In the genomic region with DNA sequence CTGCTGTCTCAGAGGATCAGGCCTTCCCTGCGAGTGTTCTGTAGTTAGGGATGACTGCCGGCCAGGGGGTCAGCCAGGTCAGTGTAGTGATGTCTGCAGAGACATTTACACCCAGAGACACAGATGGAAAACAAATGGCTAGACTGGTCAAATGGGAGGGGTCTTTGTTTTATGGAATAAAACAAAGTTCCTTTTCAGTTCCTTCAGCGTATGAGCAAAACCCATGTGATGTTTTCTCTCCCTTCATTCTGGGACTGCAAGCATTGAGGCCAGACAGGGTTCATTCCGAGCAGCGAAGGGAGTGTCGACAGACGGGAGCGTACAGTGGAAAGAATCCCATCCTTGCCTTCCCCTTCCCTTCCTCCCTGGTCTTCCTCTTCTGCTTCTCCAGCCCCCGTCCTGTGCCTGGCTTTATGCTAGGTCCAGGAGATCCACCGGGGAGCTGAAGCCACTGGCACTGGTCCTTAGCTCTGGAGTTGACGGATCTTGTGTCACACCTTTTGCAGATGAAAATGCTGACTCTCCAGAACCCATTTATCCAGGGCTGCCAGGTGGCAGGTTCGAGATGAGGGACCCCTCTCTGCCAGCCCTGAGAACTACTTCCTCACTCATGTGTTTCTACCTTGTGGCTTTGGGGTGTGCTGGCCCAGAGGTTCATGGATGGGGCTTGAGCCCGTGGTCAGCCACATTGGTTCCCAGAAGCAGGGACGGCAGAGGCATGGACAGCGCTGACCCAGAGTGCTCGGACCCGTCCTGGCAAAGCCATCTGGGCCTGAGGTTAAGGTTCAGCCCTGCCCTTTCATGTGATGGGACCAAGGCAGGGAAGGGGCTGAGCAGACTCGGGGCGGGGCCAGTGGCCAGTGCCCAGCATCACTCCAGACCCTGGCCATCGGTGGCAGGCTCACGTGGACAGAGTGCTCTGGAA, we compare ENCODE assay signal across 13 cellular contexts. TPM values are rescaled to one million over a fixed set of nuclear protein-coding genes. Genes with fewer than 3 reads are reported as not detected.
DNase-seq lines count a peak whose midpoint lies in the region; ATAC-seq, FAIRE-seq and TF ChIP-seq lines count a peak whose summit lies in the region.
"Had no signal": no experiment of that assay in that cellular context is flagged by ENCODE, and none has a peak within 500 bp of the region (broad histone marks: within the 10 kb centered on the region; RNA-seq: fewer than 3 reads in every experiment).

No MANE protein-coding gene starts in this region.

- no peaks in the 10 kb centered on the region for H3K36me3 ChIP-seq in effector memory CD4-positive, alpha-beta T cell (ENCODE audit: control insufficient read depth, insufficient read depth, low read length)
- peaks cover 32% of the 10 kb centered on the region for H3K36me3 ChIP-seq in GM23248 (ENCODE audit: low read depth)

- H3K9ac ChIP-seq in GM23248: no peak overlapping the region

- intact Hi-C loops in Right ventricle myocardium inferior (cut with DNase I) (no loop called here), cardiac septum (cut with DNase I) (no loop called here)

- H3K79me2 ChIP-seq in GM23248 (ENCODE audit: insufficient read depth): no peaks in the 10 kb centered on the region

- H4K20me1 ChIP-seq in GM23248 (ENCODE audit: insufficient read depth): no peaks in the 10 kb centered on the region

- no peaks in the 10 kb centered on the region for H3K9me3 ChIP-seq in effector memory CD4-positive, alpha-beta T cell (ENCODE audit: control insufficient read depth, low read length)
- H3K9me3 ChIP-seq in GM23248 (ENCODE audit: low read depth): no peaks in the 10 kb centered on the region
- H3K9me3 ChIP-seq: Caco-2 had no signal

- peaks cover 3% of the 10 kb centered on the region for H3K4me1 ChIP-seq in effector memory CD4-positive, alpha-beta T cell (ENCODE audit: control insufficient read depth, insufficient read depth, low read length, poor library complexity, severe bottlenecking)
- peaks cover 10% of the 10 kb centered on the region; the same call in 1 of the 2 replicates for H3K4me1 ChIP-seq in GM23248 (ENCODE audit: insufficient read depth)
- H3K4me1 ChIP-seq: Caco-2 had no signal

- H3K27me3 ChIP-seq in effector memory CD4-positive, alpha-beta T cell (replicated peaks; ENCODE audit: control insufficient read depth, insufficient read depth, low read length, poor library complexity, severe bottlenecking): no peaks in the 10 kb centered on the region
- no peaks in the 10 kb centered on the region for H3K27me3 ChIP-seq in GM23248 (replicated peaks; ENCODE audit: insufficient read depth)

- no peak overlapping the region for H3K4me2 ChIP-seq in GM23248 (ENCODE audit: unreplicated experiment)

- in situ Hi-C loops in GM23248 (cut with MboI): no loop called here

- DNase-seq in Right ventricle myocardium inferior (ENCODE audit: missing footprints): no peak
- DNase-seq in cardiac septum (ENCODE audit: low spot score): no peak
- peak; percentile 68 for DNase-seq in left kidney (ENCODE audit: low read depth, low spot score)
- peak; percentile 54 for DNase-seq in retinal pigment epithelial cell (ENCODE audit: low read depth)
- no peak for DNase-seq in effector memory CD4-positive, alpha-beta T cell
- DNase-seq in activated effector memory CD4-positive, alpha-beta T cell treated with Interleukin-2 at 50 U/mL for 16 hours: no peak
- no peak for DNase-seq in GM23248
- no peak for DNase-seq in frontal cortex (ENCODE audit: low spot score in 2 of 2)
- DNase-seq: activated CD4-positive, alpha-beta T cell treated with anti-CD3 and anti-CD28 coated beads for 4 hours; immature natural killer cell; natural killer cell; T-cell had no signal

- no peaks in the 10 kb centered on the region for H3K9me2 ChIP-seq in GM23248 (ENCODE audit: insufficient read depth)

- FAIRE-seq in frontal cortex (lab: Jason Lieb, UNC): no peak

- WGBS in GM23248 (ENCODE audit: low coverage in 1 of 2, low lambda C conversion rate in 2 of 2, missing lambda C conversion rate in 2 of 2), 2 experiments: 70 to 72% methylated on average over 21 of the region's 21 CpGs

- no peak for TF ChIP-seq CTCF in retinal pigment epithelial cell (conservative IDR thresholded peaks at IDR 0.05; ENCODE audit: low read depth, low read length)

- no peak overlapping the region for H2AFZ ChIP-seq in GM23248

- no peak overlapping the region for H3K4me3 ChIP-seq in retinal pigment epithelial cell (ENCODE audit: low read length)
- H3K4me3 ChIP-seq in effector memory CD4-positive, alpha-beta T cell (ENCODE audit: insufficient read depth, low read depth, low read length, poor library complexity, severe bottlenecking): no peak overlapping the region
- H3K4me3 ChIP-seq in GM23248: no peak overlapping the region

- no peak overlapping the region for H3K27ac ChIP-seq in effector memory CD4-positive, alpha-beta T cell (ENCODE audit: insufficient read depth, low read length, poor library complexity, severe bottlenecking)
- H3K27ac ChIP-seq in GM23248: no peak overlapping the region

- peaks cover 32% of the 10 kb centered on the region for H3F3A ChIP-seq in GM23248 (ENCODE audit: insufficient read depth)

- ATAC-seq in Right ventricle myocardium inferior: peak; percentile 71
- ATAC-seq: natural killer cell, T-cell had no signal

RNA-seq across cellular contexts. Expression of a gene that starts 24.2 kb away (rescaled TPM):
- total RNA-seq in Right ventricle myocardium inferior (93.1 TPM), cardiac septum (160 TPM), frontal cortex (45.7 TPM)
- total RNA-seq in GM23248 (2014; rRNA removed; shearing (Covaris generic)): 39.0 and 52.2 TPM in 2 replicates
- polyA plus RNA-seq in GM23248 (2016; fragmentation: Nextera tagmentation; extraction: Ambion mirVana): 280 and 289 TPM in 2 replicates

RNA-seq across cellular contexts. Expression of a gene that starts 24.3 kb away (rescaled TPM):
- total RNA-seq in Right ventricle myocardium inferior (16.5 TPM), cardiac septum (17.1 TPM), frontal cortex (39.9 TPM)
- 34.0 and 39.6 TPM in 2 replicates for total RNA-seq in GM23248 (2014; rRNA removed; shearing (Covaris generic))
- polyA plus RNA-seq in GM23248 (2016; fragmentation: Nextera tagmentation; extraction: Ambion mirVana): 37.7 and 40.3 TPM in 2 replicates

Comparison
In these comparisons a context has a peak if more than half of its experiments do, and no peak if none do; other contexts are left out.
1. DNase-seq: peak in left kidney (single experiment) and retinal pigment epithelial cell (single experiment); none in Right ventricle myocardium inferior (single experiment), cardiac septum (single experiment), effector memory CD4-positive, alpha-beta T cell (0 of 3), activated effector memory CD4-positive, alpha-beta T cell treated with Interleukin-2 at 50 U/mL for 16 hours (single experiment), GM23248 (single experiment) and frontal cortex (0 of 2).